25 cellular contexts compared by ENCODE assay signal in genomic region chr5:167919268-167919560, GRCh38.
"Had no signal": no experiment of that assay in that cellular context is flagged by ENCODE, and none has a peak within 500 bp of the region (broad histone marks: within the 10 kb centered on the region; RNA-seq: fewer than 3 reads in every experiment).

No MANE protein-coding gene starts in this region.

- H3K9me3 ChIP-seq: ovary, right atrium auricular region, sigmoid colon, testis, uterus had no signal

- H3K4me3 ChIP-seq: hepatocyte, lung, ovary, right atrium auricular region, sigmoid colon, skin epidermis, testis, uterus had no signal

- H3K4me2 ChIP-seq: hepatocyte had no signal

- H3K4me1 ChIP-seq: foreskin keratinocyte, right atrium auricular region, sigmoid colon, uterus had no signal

- FAIRE-seq: endothelial cell of umbilical vein, kidney had no signal

- H3K27me3 ChIP-seq: foreskin keratinocyte, hepatocyte, ovary, right atrium auricular region, sigmoid colon, testis, uterus had no signal

- H3K4me3 Mint-ChIP-seq: naive B cell; nephron; stimulated activated naive B cell treated with anti-CD40 and anti-IgM and Interleukin-4, amounts not matched to agents 10 μg/mL and 1 μg/mL and 100 μg/mL, for 72 hours; stimulated activated naive CD8-positive, alpha-beta T cell treated with anti-CD3 and anti-CD28 coated beads, Interleukin-15, amount 100 ng/mL, for 72 hours had no signal

- H3K27me3 Mint-ChIP-seq: naive B cell; stimulated activated naive CD8-positive, alpha-beta T cell treated with anti-CD3 and anti-CD28 coated beads, Interleukin-15, amount 100 ng/mL, for 72 hours had no signal

- H3K79me2 ChIP-seq: hepatocyte had no signal

- H3K27ac ChIP-seq: foreskin keratinocyte, hepatocyte, ovary, sigmoid colon, uterus had no signal

- H3K36me3 ChIP-seq: ovary, right atrium auricular region, sigmoid colon, uterus had no signal

- ATAC-seq: foreskin keratinocyte; stimulated activated naive B cell treated with anti-CD40 and anti-IgM and Interleukin-4, amounts not matched to agents 10 μg/mL and 1 μg/mL and 100 μg/mL, for 72 hours; stimulated activated naive CD8-positive, alpha-beta T cell treated with anti-CD3 and anti-CD28 coated beads, Interleukin-15, amount 100 ng/mL, for 72 hours had no signal

- H3K4me1 Mint-ChIP-seq: naive B cell; stimulated activated naive B cell treated with anti-CD40 and anti-IgM and Interleukin-4, amounts not matched to agents 10 μg/mL and 1 μg/mL and 100 μg/mL, for 72 hours; stimulated activated naive CD8-positive, alpha-beta T cell treated with anti-CD3 and anti-CD28 coated beads, Interleukin-15, amount 100 ng/mL, for 72 hours had no signal

- H3K27ac Mint-ChIP-seq: naive B cell; stimulated activated naive B cell treated with anti-CD40 and anti-IgM and Interleukin-4, amounts not matched to agents 10 μg/mL and 1 μg/mL and 100 μg/mL, for 72 hours; stimulated activated naive CD8-positive, alpha-beta T cell treated with anti-CD3 and anti-CD28 coated beads, Interleukin-15, amount 100 ng/mL, for 72 hours had no signal

- H3K36me3 Mint-ChIP-seq: naive B cell; stimulated activated naive B cell treated with anti-CD40 and anti-IgM and Interleukin-4, amounts not matched to agents 10 μg/mL and 1 μg/mL and 100 μg/mL, for 72 hours had no signal

- H2AFZ ChIP-seq: hepatocyte had no signal

- DNase-seq: dermis blood vessel endothelial cell; erythroblast; foreskin keratinocyte; head of caudate nucleus; kidney; left cardiac atrium; left ventricle myocardium superior; mesenchymal stem cell; naive B cell; nucleus accumbens; ovary; sigmoid colon; stimulated activated CD4-positive, alpha-beta T cell treated with anti-CD3 and anti-CD28 coated beads, Interleukin-2, amount 100 ng/mL, for 24 hours; stimulated activated CD4-positive, alpha-beta T cell treated with anti-CD3 and anti-CD28 coated beads, Interleukin-4, amount 100 ng/mL, for 4 hours; stimulated activated naive B cell treated with anti-CD40 and anti-IgM and Interleukin-4, amounts not matched to agents 10 μg/mL and 1 μg/mL and 100 μg/mL, for 72 hours; stimulated activated naive CD8-positive, alpha-beta T cell treated with anti-CD3 and anti-CD28 coated beads, Interleukin-15, amount 100 ng/mL, for 72 hours; trophoblast cell; uterus had no signal
